28 cellular contexts compared by ENCODE assay signal in genomic region chr10:98971464-98971863, GRCh38.
"Had no signal": no experiment of that assay in that cellular context is flagged by ENCODE, and none has a peak within 500 bp of the region (broad histone marks: within the 10 kb centered on the region; RNA-seq: fewer than 3 reads in every experiment).

No MANE protein-coding gene starts in this region.

- H3K4me1 ChIP-seq: breast epithelium, heart left ventricle, pancreas, prostate gland, sigmoid colon, uterus had no signal

- H3K36me3 ChIP-seq: breast epithelium, heart left ventricle, pancreas, prostate gland, sigmoid colon, uterus had no signal

- H3K4me3 ChIP-seq: breast epithelium, heart left ventricle, pancreas, prostate gland, sigmoid colon, uterus had no signal

- H3K27me3 ChIP-seq: breast epithelium, heart left ventricle, pancreas, sigmoid colon, uterus had no signal

- ATAC-seq: activated T-helper 17 cell treated with anti-CD3 and anti-CD28 coated beads, Interleukin-2, amount 50 U/mL, for 72 hours; heart left ventricle; left colon; naive thymus-derived CD8-positive, alpha-beta T cell; pancreas; stimulated activated effector memory CD8-positive, alpha-beta T cell treated with anti-CD3 and anti-CD28 coated beads, Interleukin-12 subunit alpha, Interleukin-12 subunit beta, amount 100 ng/mL, for 72 hours; WTC11 had no signal

- H3K27ac ChIP-seq: breast epithelium, heart left ventricle, pancreas, prostate gland, sigmoid colon, uterus had no signal

- DNase-seq: activated CD4-positive, alpha-beta memory T cell treated with anti-CD3 and anti-CD28 coated beads, Interleukin-2, amount 10 ng/mL, durations not matched to agents 7 days and 5 days; activated CD4-positive, alpha-beta T cell treated with anti-CD3 and anti-CD28 coated beads for 1 hour; activated CD4-positive, alpha-beta T cell treated with anti-CD3 and anti-CD28 coated beads, Interleukin-2, amount 10 ng/mL, durations not matched to agents 7 days and 5 days; activated CD8-positive, alpha-beta memory T cell treated with anti-CD3 and anti-CD28 coated beads, Interleukin-2, amount 50 U/mL, for 48 hours; activated gamma-delta T cell treated with Interleukin-2 at 50 U/mL for 16 hours; activated naive CD4-positive, alpha-beta T cell treated with anti-CD3 and anti-CD28 coated beads, Interleukin-2, amount 50 U/mL, for 16 hours; activated T-cell treated with anti-CD3 and anti-CD28 coated beads, Interleukin-2, amount 50 U/mL, for 24 hours; dermis blood vessel endothelial cell; effector CD4-positive, alpha-beta T cell; heart left ventricle; hypothalamus; immature natural killer cell; kidney; left colon; midbrain; naive thymus-derived CD8-positive, alpha-beta T cell; nucleus accumbens; pancreas; retina; sigmoid colon; small intestine; stimulated activated CD4-positive, alpha-beta T cell treated with anti-CD3 and anti-CD28 coated beads, Interleukin-4, amount 100 ng/mL, for 24 hours; uterus had no signal

- H3K9me3 ChIP-seq: breast epithelium, pancreas, prostate gland, sigmoid colon, uterus had no signal
